13 cellular contexts compared by ENCODE assay signal in genomic region chr1:23402286-23403037, GRCh38. TPM values are rescaled to one million over a fixed set of nuclear protein-coding genes. Genes with fewer than 3 reads are reported as not detected.
DNase-seq lines count a peak whose midpoint lies in the region; ATAC-seq and TF ChIP-seq lines count a peak whose summit lies in the region.
"Had no signal": no experiment of that assay in that cellular context is flagged by ENCODE, and none has a peak within 500 bp of the region (broad histone marks: within the 10 kb centered on the region; RNA-seq: fewer than 3 reads in every experiment).

No MANE protein-coding gene starts in this region.

- peak; percentile 16 for DNase-seq in ACHN
- DNase-seq in NB4 (ENCODE audit: low read depth), result peak; percentile 89
- DNase-seq in choroid plexus epithelial cell (ENCODE audit: low read depth), result peak; percentile 26
- peak; percentile 61 to 78 (median 66) for DNase-seq in mucosa of descending colon
- DNase-seq in LoVo (ENCODE audit: low spot score), result no peak
- DNase-seq in NCI-H2196 treated with DMSO at 0.1 percent for 48 hours (lab: John Stamatoyannopoulos, UW; ENCODE audit: unreplicated experiment), result no peak
- DNase-seq in DMS153 treated with DMSO at 0.1 percent for 48 hours (lab: John Stamatoyannopoulos, UW; ENCODE audit: unreplicated experiment), result no peak
- DNase-seq: BE2C; cortex of kidney; NCI-H187; OCI-M1; stimulated activated CD4-positive, alpha-beta T cell treated with anti-CD3 and anti-CD28 coated beads, Interleukin-2, amount 100 ng/mL, for 48 hours had no signal

- H3K4me3 ChIP-seq in NB4 (ENCODE audit: low read depth, low read length) (peak overlapping the region; percentile 72), choroid plexus epithelial cell (ENCODE audit: low read depth, low read length) (no peak overlapping the region), mucosa of descending colon (no peak overlapping the region)

- intact Hi-C loops in mucosa of descending colon (cut with DNase I, micrococcal nuclease), result no loop called here

- in situ Hi-C loops in ACHN (cut with HindIII; ENCODE audit: low pct_ligation_motif_present, low pct_unique_long_range_greater_than_20kb, low sequenced_read_pairs), result no loop called here

- peak; percentile 62 for ATAC-seq in mucosa of descending colon
- no peak for ATAC-seq in GM18867 (IDR thresholded peaks at IDR 0.05; ENCODE audit: unreplicated experiment)

- H3K9me3 ChIP-seq in mucosa of descending colon, result no peaks in the 10 kb centered on the region
- H3K9me3 ChIP-seq: BE2C had no signal

- H3K36me3 ChIP-seq in mucosa of descending colon (ENCODE audit: low read depth), result no peaks in the 10 kb centered on the region
- H3K36me3 ChIP-seq: BE2C had no signal

- peaks cover 27% of the 10 kb centered on the region for H3K4me1 ChIP-seq in mucosa of descending colon (ENCODE audit: low read depth)

- TF ChIP-seq CTCF in NB4 (IDR thresholded peaks at IDR 0.05; ENCODE audit: low read depth, low read length) (no peak), choroid plexus epithelial cell (conservative IDR thresholded peaks at IDR 0.05; ENCODE audit: low read depth, low read length) (no peak), mucosa of descending colon (IDR thresholded peaks at IDR 0.05) (no peak)

- no peak for TF ChIP-seq POLR2A in NB4 (IDR thresholded peaks at IDR 0.05; ENCODE audit: extremely low read depth, insufficient read length)

RNA-seq across cellular contexts. Expression of gene TCEA3, which starts 22.1 kb away (rescaled TPM):
- total RNA-seq in mucosa of descending colon, result 100 to 1,000 TPM in 2 of 3 donors, 10 to 100 TPM in 1; 95.7 to 200 (median 125) TPM

RNA-seq across cellular contexts. Expression of gene ZNF436, which starts 32.8 kb away (rescaled TPM):
- total RNA-seq in mucosa of descending colon, result 10 to 100 TPM; 10.1 to 15.2 (median 11.4) TPM

RNA-seq across cellular contexts. Expression of gene HNRNPR, which starts 58.4 kb away (rescaled TPM):
- 100 to 1,000 TPM in 1 of 3 donors, 10 to 100 TPM in 2; 84.0 to 108 (median 96.6) TPM for total RNA-seq in mucosa of descending colon

Comparison
In these comparisons a context has a peak if more than half of its experiments do, and no peak if none do; other contexts are left out.
1. DNase-seq: peak in ACHN (single experiment), NB4 (single experiment), choroid plexus epithelial cell (single experiment) and mucosa of descending colon (3 of 3); none in LoVo (single experiment), NCI-H2196 treated with DMSO at 0.1 percent for 48 hours (single experiment) and DMS153 treated with DMSO at 0.1 percent for 48 hours (single experiment).